1 cellular context compared by ENCODE assay signal in genomic region chr7:22207724-22208225, GRCh38.
TF ChIP-seq lines count a peak whose summit lies in the region.

No MANE protein-coding gene starts in this region.

TF ChIP-seq in HCT116, 20 proteins besides CTCF, POLR2A, EP300 and RAD21 (continued from another document):
- TF ChIP-seq REST (IDR thresholded peaks at IDR 0.05; ENCODE audit: low read depth) (no peak), POLR2AphosphoS5 (IDR thresholded peaks at IDR 0.05; ENCODE audit: low read depth, low read length) (no peak)
TF ChIP-seq in HCT116: peak in this region for 0.
